19 cellular contexts compared by ENCODE assay signal in genomic region chr17:56440391-56440790, GRCh38.
DNase-seq lines count a peak whose midpoint lies in the region; ATAC-seq, FAIRE-seq and TF ChIP-seq lines count a peak whose summit lies in the region.
"Had no signal": no experiment of that assay in that cellular context is flagged by ENCODE, and none has a peak within 500 bp of the region (broad histone marks: within the 10 kb centered on the region; RNA-seq: fewer than 3 reads in every experiment).

No MANE protein-coding gene starts in this region.

- TF ChIP-seq POLR2A in A549 (IDR thresholded peaks at IDR 0.05; ENCODE audit: low read length), result no peak

- ATAC-seq in A549, result peak in 1 of 2 experiments; percentile 60; a peak in 3 of 6 replicates
- no peak for ATAC-seq in GM19351 (IDR thresholded peaks at IDR 0.05; ENCODE audit: unreplicated experiment)
- ATAC-seq: GM12878, left lung had no signal

- H3K27ac Mint-ChIP-seq in chondrocyte (ENCODE audit: unreplicated experiment), result peak overlapping the region; percentile 67
- H3K27ac Mint-ChIP-seq: CD8-positive, alpha-beta memory T cell; dendritic cell treated with granulocyte-macrophage colony-stimulating factor and Interleukin-4, amounts not matched to agents 40 ng/mL and 50 ng/mL, for 4 days; naive B cell had no signal

- H3K4me1 ChIP-seq in A549, result no peaks in the 10 kb centered on the region
- peaks cover 3% of the 10 kb centered on the region for H3K4me1 ChIP-seq in mesendoderm (ENCODE audit: control insufficient read depth, low read depth, low read length)
- H3K4me1 ChIP-seq: left lung had no signal

- no peaks in the 10 kb centered on the region for H3K27me3 ChIP-seq in mesendoderm (ENCODE audit: insufficient read depth, low read length, poor library complexity)
- H3K27me3 ChIP-seq: left lung had no signal

- CTCF ChIA-PET in A549 (lab: Yijun Ruan, JAX), result no interaction called here

- no peak overlapping the region for H3K4ac ChIP-seq in mesendoderm (ENCODE audit: low read depth, low read length)

- no peak overlapping the region for H2BK5ac ChIP-seq in mesendoderm (ENCODE audit: low read length)

- TF ChIP-seq CTCF in A549 (IDR thresholded peaks at IDR 0.05) (no peak), chondrocyte (IDR thresholded peaks at IDR 0.05) (no peak), GM10266 (IDR thresholded peaks at IDR 0.05; ENCODE audit: control insufficient read depth, insufficient read depth, low read depth, missing control alignments) (no peak)

- no peak overlapping the region for H3K23ac ChIP-seq in mesendoderm (ENCODE audit: low read length)

- H3K4me1 Mint-ChIP-seq in chondrocyte (ENCODE audit: low read depth), result peaks cover 17% of the 10 kb centered on the region
- H3K4me1 Mint-ChIP-seq: CD8-positive, alpha-beta memory T cell; naive B cell had no signal

- POLR2A ChIA-PET in A549 (lab: Yijun Ruan, JAX), result no interaction called here

- FAIRE-seq in A549 (lab: Jason Lieb, UNC) (peak; percentile 46), HTR-8/SVneo (lab: Jason Lieb, UNC) (peak; percentile 97)
- FAIRE-seq: A204.1, GM12878 had no signal

- no peak for TF ChIP-seq RAD21 in A549 (conservative IDR thresholded peaks at IDR 0.05 in 1 of 2, IDR thresholded peaks at IDR 0.05 in 1 of 2)

- H3K27me3 Mint-ChIP-seq in chondrocyte (ENCODE audit: low read depth), result peaks cover 4% of the 10 kb centered on the region
- H3K27me3 Mint-ChIP-seq: dendritic cell treated with granulocyte-macrophage colony-stimulating factor and Interleukin-4, amounts not matched to agents 40 ng/mL and 50 ng/mL, for 4 days had no signal

- 7% methylated on average over 2 of the region's 2 CpGs for WGBS in A549 (ENCODE audit: missing lambda C conversion rate)
- WGBS in mesendoderm (ENCODE audit: extremely low coverage, insufficient coverage, low lambda C conversion rate), result no CpG with 5 or more reads among the region's 2 CpGs

- H3K79me2 ChIP-seq in mesendoderm (ENCODE audit: control insufficient read depth, insufficient read depth, low read length), result no peaks in the 10 kb centered on the region

- H2BK15ac ChIP-seq in mesendoderm (replicated peaks; ENCODE audit: low read depth), result no peak overlapping the region

- peak overlapping the region; percentile 35; the same call in 2 of the 3 replicates for H3K4me2 ChIP-seq in A549
- no peak overlapping the region for H3K4me2 ChIP-seq in mesendoderm (ENCODE audit: low read length)

- no peaks in the 10 kb centered on the region for H3K79me1 ChIP-seq in mesendoderm (ENCODE audit: low read length)

- no peak overlapping the region for H2AK5ac ChIP-seq in mesendoderm (ENCODE audit: low read length)

- H3K36me3 ChIP-seq in mesendoderm (ENCODE audit: control insufficient read depth, insufficient read depth, low read length), result no peaks in the 10 kb centered on the region
- H3K36me3 ChIP-seq: left lung had no signal

- H3K18ac ChIP-seq in mesendoderm (ENCODE audit: low read length), result no peak overlapping the region

- H3K36me3 Mint-ChIP-seq in chondrocyte (ENCODE audit: low read depth), result no peaks in the 10 kb centered on the region
- H3K36me3 Mint-ChIP-seq: CD8-positive, alpha-beta memory T cell; naive B cell had no signal

- H4K5ac ChIP-seq in mesendoderm (ENCODE audit: low read length), result no peak overlapping the region

- H3K56ac ChIP-seq in mesendoderm (ENCODE audit: low read length), result no peak overlapping the region

- no peaks in the 10 kb centered on the region for H3K9me3 ChIP-seq in A549
- H3K9me3 ChIP-seq: left lung had no signal

- peak overlapping the region; percentile 54 for H2BK120ac ChIP-seq in mesendoderm (ENCODE audit: low read depth, low read length)

- no peaks in the 10 kb centered on the region for H3K9me3 Mint-ChIP-seq in chondrocyte (ENCODE audit: low read depth)
- H3K9me3 Mint-ChIP-seq: CD8-positive, alpha-beta memory T cell; dendritic cell treated with granulocyte-macrophage colony-stimulating factor and Interleukin-4, amounts not matched to agents 40 ng/mL and 50 ng/mL, for 4 days; naive B cell had no signal

- H3K27ac ChIP-seq in A549 (no peak overlapping the region), mesendoderm (ENCODE audit: low read depth, low read length) (no peak overlapping the region)
- H3K27ac ChIP-seq: left lung had no signal

- peak in 1 of 2 experiments; percentile 16 for DNase-seq in A549 (ENCODE audit: low read depth in 1 of 2, low spot score in 1 of 2)
- peak; percentile 36 for DNase-seq in HTR-8/SVneo (ENCODE audit: insufficient read length, low spot score)
- DNase-seq in chondrocyte (ENCODE audit: low spot score), result no peak
- DNase-seq in mesendoderm, result no peak
- DNase-seq in epidermal melanocyte (ENCODE audit: insufficient read length, low spot score), result no peak
- no peak for DNase-seq in NCI-H1048 (lab: John Stamatoyannopoulos, UW)
- no peak for DNase-seq in GM10266 (ENCODE audit: extremely low spot score)
- DNase-seq: activated gamma-delta T cell; CD8-positive, alpha-beta memory T cell; H7; left lung; naive B cell; NCI-H1930; SHP77 treated with DMSO at 0.1 percent for 48 hours; stimulated activated naive CD4-positive, alpha-beta T cell treated with Interleukin-2 at 50 U/mL for 16 hours had no signal

- H3K9ac ChIP-seq in mesendoderm (ENCODE audit: low read length), result no peak overlapping the region

- H3K4me3 Mint-ChIP-seq in chondrocyte (ENCODE audit: unreplicated experiment), result no peak overlapping the region
- H3K4me3 Mint-ChIP-seq: CD8-positive, alpha-beta memory T cell; dendritic cell treated with granulocyte-macrophage colony-stimulating factor and Interleukin-4, amounts not matched to agents 40 ng/mL and 50 ng/mL, for 4 days; naive B cell had no signal

- no peak for TF ChIP-seq EP300 in A549 (IDR thresholded peaks at IDR 0.05)

- H4K8ac ChIP-seq in mesendoderm (ENCODE audit: low read depth, low read length), result no peak overlapping the region

- H3K4me3 ChIP-seq in A549 (no peak overlapping the region), mesendoderm (ENCODE audit: low read length) (no peak overlapping the region)
- H3K4me3 ChIP-seq: GM12878, left lung had no signal

TF ChIP-seq in A549, 52 proteins besides CTCF, POLR2A, EP300 and RAD21:
- TF ChIP-seq MAX (IDR thresholded peaks at IDR 0.05) (no peak), GATA3 (IDR thresholded peaks at IDR 0.05; ENCODE audit: borderline replicate concordance) (peak; percentile 36; the same call in 1 of the 2 replicates)
